Comparison of ENCODE assay signal across 8 cellular contexts in the genomic region with DNA sequence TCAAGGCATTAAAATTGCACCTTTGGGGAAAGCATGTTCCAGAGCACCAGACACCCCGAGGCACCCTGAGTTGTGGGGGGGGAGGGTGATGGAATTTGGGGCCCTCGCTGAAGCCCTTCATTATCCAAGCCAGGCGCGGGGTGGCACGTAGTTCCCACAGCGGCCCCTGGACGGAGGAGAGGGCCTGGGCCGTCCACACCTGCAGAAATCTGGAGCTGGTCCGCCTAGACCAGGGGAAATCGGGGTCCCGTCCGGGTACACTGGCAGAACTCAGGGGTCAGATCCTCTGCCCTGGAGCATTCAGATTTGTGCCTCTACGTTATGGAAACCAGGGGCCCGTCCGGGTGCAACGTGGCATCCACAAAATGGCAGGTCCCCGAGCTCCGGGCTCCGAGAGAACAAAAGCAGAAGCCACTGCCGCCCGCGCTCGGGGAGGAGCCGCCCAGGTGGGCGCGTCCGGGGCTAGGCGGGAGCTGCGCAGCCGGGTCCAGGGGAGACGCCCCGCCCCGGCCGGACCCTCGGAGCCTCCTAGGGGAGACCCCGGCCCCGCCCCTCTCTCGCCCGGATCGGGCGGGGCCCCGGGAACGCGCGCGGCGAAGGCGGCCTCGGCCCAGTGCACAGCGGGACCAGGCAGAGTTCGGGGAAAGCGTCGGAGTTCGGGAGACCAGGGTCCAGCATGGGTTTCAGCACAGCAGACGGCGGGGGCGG. TPM values are rescaled to one million over a fixed set of nuclear protein-coding genes. Genes with fewer than 3 reads are reported as not detected.
DNase-seq lines count a peak whose midpoint lies in the region; FAIRE-seq and TF ChIP-seq lines count a peak whose summit lies in the region.

Gene PLEKHG4B, plus strand, starts transcription at position 613 of the 708 bp plus-strand sequence. Its CDS starts 64 bp downstream, at position 677.

- H3K4me1 ChIP-seq in ascending aorta (peaks cover 0 to 3% of the 10 kb centered on the region in 2 donors), mesodermal cell (ENCODE audit: control insufficient read depth, insufficient read depth, low read length, poor library complexity, severe bottlenecking) (no peaks in the 10 kb centered on the region)

- peak; percentile 80 for DNase-seq in DMS153 treated with DMSO at 0.1 percent for 48 hours (lab: John Stamatoyannopoulos, UW; ENCODE audit: unreplicated experiment)
- peak; percentile 91 for DNase-seq in NCI-H1436 (lab: John Stamatoyannopoulos, UW)
- DNase-seq in ascending aorta (ENCODE audit: low spot score in 2 of 2), result no peak
- no peak for DNase-seq in T-helper 1 cell
- DNase-seq in RCC 7860 (ENCODE audit: low spot score), result no peak
- DNase-seq in NCI-H2029 treated with DMSO at 0.1 percent for 48 hours (lab: John Stamatoyannopoulos, UW), result no peak
- DNase-seq in NAMALWA (ENCODE audit: low spot score), result no peak

- intact Hi-C loops in ascending aorta (cut with DNase I), result no loop called here

- peak within 1 kb of the TSS; percentile 34 to 52 for H3K4me3 ChIP-seq in ascending aorta
- H3K4me3 ChIP-seq in mesodermal cell (ENCODE audit: extremely low read depth, insufficient read depth, low read length, poor library complexity, severe bottlenecking), result peak within 1 kb of the TSS; percentile 37

- FAIRE-seq in RCC 7860 (lab: Jason Lieb, UNC), result no peak

- H3K27ac ChIP-seq in ascending aorta, result no peak within 1 kb of the TSS
- no peak within 1 kb of the TSS for H3K27ac ChIP-seq in mesodermal cell (ENCODE audit: low read depth, low read length, severe bottlenecking)

- no peak for TF ChIP-seq CTCF in ascending aorta (IDR thresholded peaks at IDR 0.05)

- H3K9me3 ChIP-seq in ascending aorta (no peaks in the 10 kb centered on the region), mesodermal cell (ENCODE audit: control insufficient read depth, low read length) (no peaks in the 10 kb centered on the region)

- 18 to 23% methylated on average over 30 to 48 of the region's 57 CpGs for WGBS in mesodermal cell (ENCODE audit: insufficient coverage in 2 of 2), 2 experiments

- H3K27me3 ChIP-seq in ascending aorta, result no peaks in the 10 kb centered on the region

- H3K36me3 ChIP-seq in ascending aorta (no peaks in the 10 kb centered on the region), mesodermal cell (ENCODE audit: control insufficient read depth, insufficient read depth, low read length) (peaks cover 7% of the 10 kb centered on the region)

RNA-seq across cellular contexts. Expression of gene PLEKHG4B, which starts in this region (rescaled TPM):
- not detected for total RNA-seq in ascending aorta
- 7.3 TPM for polyA plus RNA-seq in mesodermal cell (2013, experiment 1 of 2)
- 7.8 TPM for polyA plus RNA-seq in mesodermal cell (2013, experiment 2 of 2)

Comparison
In these comparisons a context has a peak if more than half of its experiments do, and no peak if none do; other contexts are left out.
1. DNase-seq: peak in DMS153 treated with DMSO at 0.1 percent for 48 hours (single experiment) and NCI-H1436 (single experiment); none in ascending aorta (0 of 2), T-helper 1 cell (0 of 5), RCC 7860 (single experiment), NCI-H2029 treated with DMSO at 0.1 percent for 48 hours (single experiment) and NAMALWA (single experiment).